Comparison of ENCODE assay signal across 8 cellular contexts in genomic region chr19:47228168-47228936, GRCh38. TPM values are rescaled to one million over a fixed set of nuclear protein-coding genes. Genes with fewer than 3 reads are reported as not detected.
A peak's percentile ranks its signal among the peaks of the same experiment; 100 is the strongest.
DNase-seq lines count a peak whose midpoint lies in the region; ATAC-seq and TF ChIP-seq lines count a peak whose summit lies in the region.

No MANE protein-coding gene starts in this region.

- DNase-seq in BJ (ENCODE audit: low read depth) = no peak
- DNase-seq in HEK293T (ENCODE audit: extremely low spot score) = no peak
- DNase-seq in T-helper 17 cell = peak in 1 of 3 donors; percentile 35
- peak; percentile 39 for DNase-seq in central memory CD4-positive, alpha-beta T cell
- peak; percentile 45 to 93 for DNase-seq in lower leg skin (ENCODE audit: low spot score in 2 of 2)
- DNase-seq in thyroid gland = peak; percentile 50 to 63
- DNase-seq in iPS-NIHi11 (ENCODE audit: low spot score) = no peak

- ATAC-seq in T-helper 17 cell (no peak), GM19035 (IDR thresholded peaks at IDR 0.05; ENCODE audit: unreplicated experiment) (no peak)

- CTCF ChIA-PET in BJ (lab: Yijun Ruan, JAX) = interaction anchor here (0.7 to 7.1 kb wide), 6 partner anchors 16 to 431 kb away, joined by 3 to 51 read pairs (median 4); no protein-coding TSS in a partner anchor
- CTCF ChIA-PET in HEK293T (lab: Yijun Ruan, JAX) = no interaction called here

- POLR2A ChIA-PET in BJ (lab: Charles Lee) (no interaction called here), HEK293T (lab: Yijun Ruan, JAX) (interaction anchor here (2.7 kb wide), 1 partner anchor 17 kb away, joined by 30 read pairs; no protein-coding TSS in a partner anchor)

- intact Hi-C loops in lower leg skin (cut with DNase I; ENCODE audit: low total_unique reads) (no loop called here), thyroid gland (cut with DNase I) (no loop called here)

- H3K9me3 ChIP-seq in T-helper 17 cell (ENCODE audit: control insufficient read depth, low read length, poor library complexity, severe bottlenecking) (no peaks in the 10 kb centered on the region), thyroid gland (no peaks in the 10 kb centered on the region)

- H3K27ac Mint-ChIP-seq in T-helper 17 cell = no peak overlapping the region

- H3K27me3 Mint-ChIP-seq in T-helper 17 cell = no peaks in the 10 kb centered on the region

- H3K4me1 ChIP-seq in thyroid gland = peaks cover 27 to 52% of the 10 kb centered on the region in 2 donors

- TF ChIP-seq POLR2A in lower leg skin (IDR thresholded peaks at IDR 0.05) (no peak), thyroid gland (IDR thresholded peaks at IDR 0.05) (no peak)

- H3K36me3 Mint-ChIP-seq in T-helper 17 cell (ENCODE audit: low read depth) = no peaks in the 10 kb centered on the region

- TF ChIP-seq CTCF in BJ (IDR thresholded peaks at IDR 0.05; ENCODE audit: insufficient read depth, low read depth, low read length) (no peak), lower leg skin (IDR thresholded peaks at IDR 0.05) (no peak), thyroid gland (IDR thresholded peaks at IDR 0.05) (no peak)

- peak overlapping the region; percentile 77 for H3K4me3 ChIP-seq in BJ (ENCODE audit: low read depth, low read length)
- H3K4me3 ChIP-seq in lower leg skin (ENCODE audit: low read depth, poor library complexity, severe bottlenecking) = peak overlapping the region; percentile 19
- H3K4me3 ChIP-seq in thyroid gland (replicated peaks in 1 of 3) = peak overlapping the region in 1 of 3 donors; percentile 40

- peaks cover 8% of the 10 kb centered on the region for H3K36me3 ChIP-seq in BJ (ENCODE audit: control insufficient read depth, insufficient read depth, low read length)
- H3K36me3 ChIP-seq in thyroid gland = no peaks in the 10 kb centered on the region

- WGBS in lower leg skin, 2 donors = 3 to 5% methylated on average over 26 to 28 of the region's 50 CpGs
- 21 to 30% methylated on average over 18 to 20 of the region's 50 CpGs for WGBS in thyroid gland, 2 donors

- H3K27me3 ChIP-seq in BJ (ENCODE audit: control insufficient read depth, insufficient read depth, low read length) (no peaks in the 10 kb centered on the region), thyroid gland (no peaks in the 10 kb centered on the region)

- H3K4me1 Mint-ChIP-seq in T-helper 17 cell = peaks cover 24% of the 10 kb centered on the region

- H3K27ac ChIP-seq in thyroid gland = peak overlapping the region; percentile 97 to 100 (median 98)

- H3K4me3 Mint-ChIP-seq in T-helper 17 cell = peak overlapping the region; percentile 87

TF ChIP-seq in HEK293T, 16 proteins besides CTCF, POLR2A, EP300 and RAD21:
- no peak for TF ChIP-seq ARNT (IDR thresholded peaks at IDR 0.05)
- no peak for TF ChIP-seq LEF1 (IDR thresholded peaks at IDR 0.05; ENCODE audit: borderline replicate concordance)
- no peak for TF ChIP-seq NFRKB (IDR thresholded peaks at IDR 0.05)
- peak; percentile 86; the same call in 1 of the 2 replicates for TF ChIP-seq HDGF (IDR thresholded peaks at IDR 0.05; ENCODE audit: borderline replicate concordance)
TF ChIP-seq in HEK293T: peak in this region for 1.

RNA-seq across cellular contexts. Expression of gene BBC3, which starts 2.6 kb away (rescaled TPM):
- 5.2 and 5.7 TPM in 2 replicates for polyA plus RNA-seq in BJ (2011; rRNA removed)
- polyA minus RNA-seq in BJ (2011; rRNA and poly(A)+ RNA removed) = 4.4 and 6.5 TPM in 2 replicates
- 10 to 100 TPM; 32.4 to 40.2 TPM for total RNA-seq in T-helper 17 cell
- 10 to 100 TPM; 11.2 to 33.0 (median 14.4) TPM for total RNA-seq in lower leg skin
- 1 to 10 TPM; 2.4 to 7.7 (median 4.9) TPM for total RNA-seq in thyroid gland

RNA-seq across cellular contexts. Expression of gene CCDC9, which starts 28.0 kb away (rescaled TPM):
- polyA plus RNA-seq in BJ (2011; rRNA removed) = 4.1 and 5.5 TPM in 2 replicates
- 3.6 and 4.8 TPM in 2 replicates for polyA minus RNA-seq in BJ (2011; rRNA and poly(A)+ RNA removed)
- total RNA-seq in T-helper 17 cell = 10 to 100 TPM; 35.6 to 53.7 TPM
- 10 to 100 TPM; 26.4 to 46.6 (median 33.7) TPM for total RNA-seq in lower leg skin
- 10 to 100 TPM; 16.1 to 21.9 (median 17.8) TPM for total RNA-seq in thyroid gland

RNA-seq across cellular contexts. Expression of gene INAFM1, which starts 46.3 kb away (rescaled TPM):
- 2.2 and 2.9 TPM in 2 replicates for polyA plus RNA-seq in BJ (2011; rRNA removed)
- polyA minus RNA-seq in BJ (2011; rRNA and poly(A)+ RNA removed) = 1.00 and 1.8 TPM in 2 replicates
- total RNA-seq in T-helper 17 cell (1 to 10 TPM; 9.2 to 9.9 TPM), lower leg skin (10 to 100 TPM in 1 of 4 donors, 1 to 10 TPM in 3; 6.0 to 13.6 (median 8.2) TPM), thyroid gland (10 to 100 TPM in 1 of 4 donors, 1 to 10 TPM in 3; 4.3 to 10.6 (median 8.2) TPM)

Comparison
In these comparisons a context has a peak if more than half of its experiments do, and no peak if none do; other contexts are left out.
1. DNase-seq: peak in central memory CD4-positive, alpha-beta T cell (single experiment), lower leg skin (2 of 2) and thyroid gland (2 of 2); none in BJ (single experiment), HEK293T (single experiment) and iPS-NIHi11 (single experiment).